1 cellular context compared by ENCODE assay signal in genomic region chr16:19067349-19068236, GRCh38.
TF ChIP-seq lines count a peak whose summit lies in the region.

Gene COQ7, plus strand, starts transcription at chr16:19067614. Its CDS starts 51 bp downstream, at chr16:19067665.

TF ChIP-seq in HepG2, 621 proteins besides CTCF, POLR2A, EP300 and RAD21 (continued from another document and continues in another):
- TF ChIP-seq, protein P1, sequence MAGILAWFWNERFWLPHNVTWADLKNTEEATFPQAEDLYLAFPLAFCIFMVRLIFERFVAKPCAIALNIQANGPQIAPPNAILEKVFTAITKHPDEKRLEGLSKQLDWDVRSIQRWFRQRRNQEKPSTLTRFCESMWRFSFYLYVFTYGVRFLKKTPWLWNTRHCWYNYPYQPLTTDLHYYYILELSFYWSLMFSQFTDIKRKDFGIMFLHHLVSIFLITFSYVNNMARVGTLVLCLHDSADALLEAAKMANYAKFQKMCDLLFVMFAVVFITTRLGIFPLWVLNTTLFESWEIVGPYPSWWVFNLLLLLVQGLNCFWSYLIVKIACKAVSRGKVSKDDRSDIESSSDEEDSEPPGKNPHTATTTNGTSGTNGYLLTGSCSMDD (CRISPR knock-in tag; IDR thresholded peaks at IDR 0.05) = peak; percentile 24; the same call in 1 of the 2 replicates
- TF ChIP-seq, protein P2, sequence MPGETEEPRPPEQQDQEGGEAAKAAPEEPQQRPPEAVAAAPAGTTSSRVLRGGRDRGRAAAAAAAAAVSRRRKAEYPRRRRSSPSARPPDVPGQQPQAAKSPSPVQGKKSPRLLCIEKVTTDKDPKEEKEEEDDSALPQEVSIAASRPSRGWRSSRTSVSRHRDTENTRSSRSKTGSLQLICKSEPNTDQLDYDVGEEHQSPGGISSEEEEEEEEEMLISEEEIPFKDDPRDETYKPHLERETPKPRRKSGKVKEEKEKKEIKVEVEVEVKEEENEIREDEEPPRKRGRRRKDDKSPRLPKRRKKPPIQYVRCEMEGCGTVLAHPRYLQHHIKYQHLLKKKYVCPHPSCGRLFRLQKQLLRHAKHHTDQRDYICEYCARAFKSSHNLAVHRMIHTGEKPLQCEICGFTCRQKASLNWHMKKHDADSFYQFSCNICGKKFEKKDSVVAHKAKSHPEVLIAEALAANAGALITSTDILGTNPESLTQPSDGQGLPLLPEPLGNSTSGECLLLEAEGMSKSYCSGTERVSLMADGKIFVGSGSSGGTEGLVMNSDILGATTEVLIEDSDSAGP (CRISPR knock-in tag; IDR thresholded peaks at IDR 0.05; ENCODE audit: borderline replicate concordance) = peak; percentile 96
- TF ChIP-seq ZNF382 (CRISPR knock-in tag; IDR thresholded peaks at IDR 0.05; ENCODE audit: borderline replicate concordance) (no peak), YEATS2 (CRISPR knock-in tag; IDR thresholded peaks at IDR 0.05; ENCODE audit: borderline replicate concordance) (peak; percentile 82; the same call in 1 of the 2 replicates), ZFYVE20 (CRISPR knock-in tag; IDR thresholded peaks at IDR 0.05; ENCODE audit: borderline replicate concordance, low read depth) (no peak), ZNF441 (CRISPR knock-in tag; IDR thresholded peaks at IDR 0.05; ENCODE audit: borderline replicate concordance) (peak; percentile 56), RARG (CRISPR knock-in tag; IDR thresholded peaks at IDR 0.05; ENCODE audit: low read depth) (no peak), ZNF761 (CRISPR knock-in tag; conservative IDR thresholded peaks at IDR 0.05) (peak; percentile 95), DMAP1 (CRISPR knock-in tag; IDR thresholded peaks at IDR 0.05) (peak; percentile 96), ZKSCAN8 (CRISPR knock-in tag; IDR thresholded peaks at IDR 0.05; ENCODE audit: borderline replicate concordance) (0 out of 2 replicates have a peak, but pooled peaks have one; percentile 46), MLX (CRISPR knock-in tag; IDR thresholded peaks at IDR 0.05) (peak; percentile 38), SAFB2 (CRISPR knock-in tag; IDR thresholded peaks at IDR 0.05; ENCODE audit: borderline replicate concordance, low read depth) (peak; percentile 57; the same call in 1 of the 2 replicates), GATA4 (IDR thresholded peaks at IDR 0.05; ENCODE audit: borderline replicate concordance, low read depth) (no peak), ZNF510 (CRISPR knock-in tag; IDR thresholded peaks at IDR 0.05; ENCODE audit: low read depth) (peak; percentile 78), ZNF431 (CRISPR knock-in tag; IDR thresholded peaks at IDR 0.05; ENCODE audit: borderline replicate concordance, low read depth) (no peak), KMT2A (CRISPR knock-in tag; IDR thresholded peaks at IDR 0.05) (peak; percentile 83), JARID2 (CRISPR knock-in tag; IDR thresholded peaks at IDR 0.05; ENCODE audit: insufficient replicate concordance) (peak; percentile 1), ZMAT5 (CRISPR knock-in tag; IDR thresholded peaks at IDR 0.05; ENCODE audit: borderline replicate concordance, low read depth) (no peak), DRAP1 (CRISPR knock-in tag; IDR thresholded peaks at IDR 0.05) (peak; percentile 29; the same call in 1 of the 2 replicates), RFXANK (CRISPR knock-in tag; IDR thresholded peaks at IDR 0.05) (peak; percentile 83), KLF11 (CRISPR knock-in tag; IDR thresholded peaks at IDR 0.05) (no peak; the same call in 1 of the 2 replicates), ZBTB21 (CRISPR knock-in tag; IDR thresholded peaks at IDR 0.05) (peak; percentile 99), ZNF407 (CRISPR knock-in tag; IDR thresholded peaks at IDR 0.05; ENCODE audit: not compliant biosample characterization) (peak; percentile 83), ISL2 (CRISPR knock-in tag; IDR thresholded peaks at IDR 0.05) (peak; percentile 72), ZNF501 (CRISPR knock-in tag; IDR thresholded peaks at IDR 0.05) (peak; percentile 97), ZNF484 (CRISPR knock-in tag; IDR thresholded peaks at IDR 0.05; ENCODE audit: borderline replicate concordance, low read depth) (no peak), KMT2B (CRISPR knock-in tag; IDR thresholded peaks at IDR 0.05) (peak; percentile 99), IKZF1 (IDR thresholded peaks at IDR 0.05) (no peak), ZNF841 (CRISPR knock-in tag; IDR thresholded peaks at IDR 0.05; ENCODE audit: borderline replicate concordance) (no peak), MNT (IDR thresholded peaks at IDR 0.05) (peak; percentile 73)
- TF ChIP-seq, protein P3, sequence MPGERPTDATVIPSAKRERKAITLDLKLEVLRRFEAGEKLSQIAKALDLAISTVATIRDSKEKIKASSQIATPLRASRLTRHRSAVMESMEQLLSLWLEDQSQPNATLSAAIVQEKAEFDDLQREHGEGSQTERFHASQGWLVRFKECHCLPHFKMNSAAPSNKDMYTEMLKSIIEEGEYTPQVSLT (CRISPR knock-in tag; IDR thresholded peaks at IDR 0.05; ENCODE audit: borderline replicate concordance, low read depth) = no peak
- TF ChIP-seq, protein P4, sequence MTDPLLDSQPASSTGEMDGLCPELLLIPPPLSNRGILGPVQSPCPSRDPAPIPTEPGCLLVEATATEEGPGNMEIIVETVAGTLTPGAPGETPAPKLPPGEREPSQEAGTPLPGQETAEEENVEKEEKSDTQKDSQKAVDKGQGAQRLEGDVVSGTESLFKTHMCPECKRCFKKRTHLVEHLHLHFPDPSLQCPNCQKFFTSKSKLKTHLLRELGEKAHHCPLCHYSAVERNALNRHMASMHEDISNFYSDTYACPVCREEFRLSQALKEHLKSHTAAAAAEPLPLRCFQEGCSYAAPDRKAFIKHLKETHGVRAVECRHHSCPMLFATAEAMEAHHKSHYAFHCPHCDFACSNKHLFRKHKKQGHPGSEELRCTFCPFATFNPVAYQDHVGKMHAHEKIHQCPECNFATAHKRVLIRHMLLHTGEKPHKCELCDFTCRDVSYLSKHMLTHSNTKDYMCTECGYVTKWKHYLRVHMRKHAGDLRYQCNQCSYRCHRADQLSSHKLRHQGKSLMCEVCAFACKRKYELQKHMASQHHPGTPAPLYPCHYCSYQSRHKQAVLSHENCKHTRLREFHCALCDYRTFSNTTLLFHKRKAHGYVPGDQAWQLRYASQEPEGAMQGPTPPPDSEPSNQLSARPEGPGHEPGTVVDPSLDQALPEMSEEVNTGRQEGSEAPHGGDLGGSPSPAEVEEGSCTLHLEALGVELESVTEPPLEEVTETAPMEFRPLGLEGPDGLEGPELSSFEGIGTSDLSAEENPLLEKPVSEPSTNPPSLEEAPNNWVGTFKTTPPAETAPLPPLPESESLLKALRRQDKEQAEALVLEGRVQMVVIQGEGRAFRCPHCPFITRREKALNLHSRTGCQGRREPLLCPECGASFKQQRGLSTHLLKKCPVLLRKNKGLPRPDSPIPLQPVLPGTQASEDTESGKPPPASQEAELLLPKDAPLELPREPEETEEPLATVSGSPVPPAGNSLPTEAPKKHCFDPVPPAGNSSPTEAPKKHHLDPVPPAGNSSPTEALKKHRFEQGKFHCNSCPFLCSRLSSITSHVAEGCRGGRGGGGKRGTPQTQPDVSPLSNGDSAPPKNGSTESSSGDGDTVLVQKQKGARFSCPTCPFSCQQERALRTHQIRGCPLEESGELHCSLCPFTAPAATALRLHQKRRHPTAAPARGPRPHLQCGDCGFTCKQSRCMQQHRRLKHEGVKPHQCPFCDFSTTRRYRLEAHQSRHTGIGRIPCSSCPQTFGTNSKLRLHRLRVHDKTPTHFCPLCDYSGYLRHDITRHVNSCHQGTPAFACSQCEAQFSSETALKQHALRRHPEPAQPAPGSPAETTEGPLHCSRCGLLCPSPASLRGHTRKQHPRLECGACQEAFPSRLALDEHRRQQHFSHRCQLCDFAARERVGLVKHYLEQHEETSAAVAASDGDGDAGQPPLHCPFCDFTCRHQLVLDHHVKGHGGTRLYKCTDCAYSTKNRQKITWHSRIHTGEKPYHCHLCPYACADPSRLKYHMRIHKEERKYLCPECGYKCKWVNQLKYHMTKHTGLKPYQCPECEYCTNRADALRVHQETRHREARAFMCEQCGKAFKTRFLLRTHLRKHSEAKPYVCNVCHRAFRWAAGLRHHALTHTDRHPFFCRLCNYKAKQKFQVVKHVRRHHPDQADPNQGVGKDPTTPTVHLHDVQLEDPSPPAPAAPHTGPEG (CRISPR knock-in tag; IDR thresholded peaks at IDR 0.05) = 0 out of 2 replicates have a peak, but pooled peaks have one; percentile 19
- TF ChIP-seq, protein P5, sequence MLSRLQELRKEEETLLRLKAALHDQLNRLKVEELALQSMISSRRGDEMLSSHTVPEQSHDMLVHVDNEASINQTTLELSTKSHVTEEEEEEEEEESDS (CRISPR knock-in tag; IDR thresholded peaks at IDR 0.05; ENCODE audit: borderline replicate concordance) = peak; percentile 91; the same call in 1 of the 2 replicates
- TF ChIP-seq, protein P6, sequence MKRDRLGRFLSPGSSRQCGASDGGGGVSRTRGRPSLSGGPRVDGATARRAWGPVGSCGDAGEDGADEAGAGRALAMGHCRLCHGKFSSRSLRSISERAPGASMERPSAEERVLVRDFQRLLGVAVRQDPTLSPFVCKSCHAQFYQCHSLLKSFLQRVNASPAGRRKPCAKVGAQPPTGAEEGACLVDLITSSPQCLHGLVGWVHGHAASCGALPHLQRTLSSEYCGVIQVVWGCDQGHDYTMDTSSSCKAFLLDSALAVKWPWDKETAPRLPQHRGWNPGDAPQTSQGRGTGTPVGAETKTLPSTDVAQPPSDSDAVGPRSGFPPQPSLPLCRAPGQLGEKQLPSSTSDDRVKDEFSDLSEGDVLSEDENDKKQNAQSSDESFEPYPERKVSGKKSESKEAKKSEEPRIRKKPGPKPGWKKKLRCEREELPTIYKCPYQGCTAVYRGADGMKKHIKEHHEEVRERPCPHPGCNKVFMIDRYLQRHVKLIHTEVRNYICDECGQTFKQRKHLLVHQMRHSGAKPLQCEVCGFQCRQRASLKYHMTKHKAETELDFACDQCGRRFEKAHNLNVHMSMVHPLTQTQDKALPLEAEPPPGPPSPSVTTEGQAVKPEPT (CRISPR knock-in tag; IDR thresholded peaks at IDR 0.05; ENCODE audit: low read depth) = no peak
